ENCODE assay signal across 8 cellular contexts in the genomic region with DNA sequence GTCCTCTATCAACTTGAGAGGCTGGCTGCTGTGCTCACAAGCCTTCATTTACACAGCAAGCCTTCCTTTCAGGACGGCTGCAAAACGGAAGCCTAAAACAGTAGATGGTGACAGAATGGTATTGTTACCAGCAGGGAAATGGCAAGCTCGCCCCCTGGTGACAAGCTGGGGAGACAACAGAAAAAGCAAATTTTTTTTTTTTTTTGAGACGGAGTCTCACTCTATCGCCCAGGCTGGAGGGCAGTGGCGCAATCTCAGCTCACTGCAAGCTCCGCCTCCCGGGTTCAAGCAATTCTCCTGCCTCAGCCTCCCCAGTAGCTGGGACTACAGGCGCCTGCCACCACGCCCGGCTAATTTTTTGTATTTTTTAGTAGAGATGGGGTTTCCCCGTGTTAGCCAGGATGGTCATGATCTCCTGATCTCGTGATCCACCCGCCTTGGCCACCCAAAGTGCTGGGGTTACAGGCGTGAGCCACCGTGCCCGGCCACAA. TPM values are rescaled to one million over a fixed set of nuclear protein-coding genes. Genes with fewer than 3 reads are reported as not detected.
DNase-seq lines count a peak whose midpoint lies in the region; FAIRE-seq and TF ChIP-seq lines count a peak whose summit lies in the region.
"Not testable (repeated sequence)": the region's sequence is repeated elsewhere in the genome, so short reads cannot be mapped to it uniquely, and the experiment has no call there.

No MANE protein-coding gene starts in this region.

- FAIRE-seq in GM18507 (lab: Jason Lieb, UNC) = peak; percentile 51

- not testable (repeated sequence) for BruUV-seq in A673 (replicated peaks; lab: Mats Ljungman, UMichigan); MCF 10A (replicated peaks; lab: Mats Ljungman, UMichigan)

- POLR2A ChIA-PET in A673 (lab: Charles Lee; ENCODE audit: low non-redundant PET) = not testable (repeated sequence)
- POLR2A ChIA-PET in MCF 10A (lab: Yijun Ruan, JAX) = interaction anchor here (0.6 to 5.8 kb wide), 14 partner anchors 11 to 321 kb away, joined by 3 to 40 read pairs (median 4); a partner anchor contains a TSS

- CTCF ChIA-PET in A673 (lab: Charles Lee) (interaction anchor here (0.6 to 0.8 kb wide), 6 partner anchors 134 to 494 kb away, joined by 3 to 14 read pairs (median 4); a partner anchor contains a TSS), MCF 10A (lab: Yijun Ruan, JAX) (interaction anchor here (0.6 to 3.7 kb wide), 33 partner anchors 10 to 1078 kb away, joined by 3 to 30 read pairs (median 4); a partner anchor contains a TSS)

- TF ChIP-seq CTCF in A673 (conservative IDR thresholded peaks at IDR 0.05; ENCODE audit: low read depth, low read length) = peak; percentile 78
- peak; percentile 73 for TF ChIP-seq CTCF in MCF 10A (IDR thresholded peaks at IDR 0.05; ENCODE audit: unreplicated experiment)

- H3K27me3 Mint-ChIP-seq in MCF 10A (ENCODE audit: insufficient read depth, unreplicated experiment) = not testable (repeated sequence)

- intact Hi-C loops in A673 (cut with micrococcal nuclease; ENCODE audit: unreplicated experiment) (loop anchor here (1.0 to 10.0 kb wide), 3 partner anchors 283 to 559 kb away; a partner anchor contains a TSS), MCF 10A (cut with micrococcal nuclease) (loop anchor here (1.0 to 10.0 kb wide), 6 partner anchors 134 to 789 kb away; a partner anchor contains a TSS)

- not testable (repeated sequence) for H3K4me3 Mint-ChIP-seq in MCF 10A (ENCODE audit: unreplicated experiment)

- H3K4me1 Mint-ChIP-seq in MCF 10A (ENCODE audit: insufficient read depth, unreplicated experiment) = not testable (repeated sequence)

- not testable (repeated sequence) for H3K9me3 ChIP-seq in A673 (ENCODE audit: low read depth, low read length, poor library complexity, severe bottlenecking)

- H3K4me3 ChIP-seq in A673 (ENCODE audit: low read depth, low read length, poor library complexity, severe bottlenecking) = not testable (repeated sequence)

- not testable (repeated sequence) for H3K9me3 Mint-ChIP-seq in MCF 10A (ENCODE audit: unreplicated experiment)

- H3K27ac ChIP-seq in A673 (ENCODE audit: low read depth, low read length, poor library complexity, severe bottlenecking) = not testable (repeated sequence)

- H3K27ac Mint-ChIP-seq in MCF 10A (ENCODE audit: low read depth, unreplicated experiment) = peak overlapping the region; percentile 46

- H3K27me3 ChIP-seq in A673 (replicated peaks; ENCODE audit: insufficient read depth, low read depth, low read length, poor library complexity) = not testable (repeated sequence)

- H3K36me3 Mint-ChIP-seq in MCF 10A (ENCODE audit: insufficient read depth, unreplicated experiment) = peaks cover 68% of the 10 kb centered on the region

- DNase-seq in A673 (ENCODE audit: low spot score) (peak; percentile 85), GM18507 (ENCODE audit: extremely low spot score, insufficient read length, low read depth) (peak; percentile 47), HK-2 (ENCODE audit: unreplicated experiment) (peak; percentile 52), NCI-H748 treated with DMSO at 0.1 percent for 48 hours (lab: John Stamatoyannopoulos, UW) (peak; percentile 43), MCF 10A (ENCODE audit: unreplicated experiment) (peak; percentile 74), iPS-NIHi7 (ENCODE audit: extremely low spot score) (peak; percentile 77)
- DNase-seq in activated CD4-positive, alpha-beta T cell treated with anti-CD3 and anti-CD28 coated beads for 24 hours (ENCODE audit: low read depth in 2 of 2) = peak; percentile 57 to 64
- DNase-seq in stimulated activated CD4-positive, alpha-beta T cell treated with anti-CD3 and anti-CD28 coated beads, Interleukin-12 subunit alpha, Interleukin-12 subunit beta, amount 100 ng/mL, for 48 hours (ENCODE audit: low read depth in 2 of 3, low spot score in 1 of 3) = peak; percentile 53 to 60 (median 54)

- H3K36me3 ChIP-seq in A673 (ENCODE audit: insufficient read depth, low read length, poor library complexity, severe bottlenecking) = peaks cover 37% of the 10 kb centered on the region

- H3K4me1 ChIP-seq in A673 (ENCODE audit: insufficient read depth, low read length, poor library complexity, severe bottlenecking) = not testable (repeated sequence)

RNA-seq across cellular contexts. Expression of a gene that starts 11.8 kb away (rescaled TPM):
- total RNA-seq in A673 (2021) (52.1 and 53.4 TPM in 2 replicates), MCF 10A (2022) (28.0 and 38.9 TPM in 2 replicates)

RNA-seq across cellular contexts. Expression of a gene that starts 39.9 kb away (rescaled TPM):
- total RNA-seq in A673 (2021) (23.1 and 25.9 TPM in 2 replicates), MCF 10A (2022) (16.2 and 18.6 TPM in 2 replicates)

RNA-seq across cellular contexts. Expression of a gene that starts 53.3 kb away (rescaled TPM):
- total RNA-seq in A673 (2021) (not detected in 2 replicates), MCF 10A (2022) (0.26 TPM in 1 of 2 replicates, not detected in the other)
